Comparison of ENCODE assay signal across 9 cellular contexts in the genomic region with DNA sequence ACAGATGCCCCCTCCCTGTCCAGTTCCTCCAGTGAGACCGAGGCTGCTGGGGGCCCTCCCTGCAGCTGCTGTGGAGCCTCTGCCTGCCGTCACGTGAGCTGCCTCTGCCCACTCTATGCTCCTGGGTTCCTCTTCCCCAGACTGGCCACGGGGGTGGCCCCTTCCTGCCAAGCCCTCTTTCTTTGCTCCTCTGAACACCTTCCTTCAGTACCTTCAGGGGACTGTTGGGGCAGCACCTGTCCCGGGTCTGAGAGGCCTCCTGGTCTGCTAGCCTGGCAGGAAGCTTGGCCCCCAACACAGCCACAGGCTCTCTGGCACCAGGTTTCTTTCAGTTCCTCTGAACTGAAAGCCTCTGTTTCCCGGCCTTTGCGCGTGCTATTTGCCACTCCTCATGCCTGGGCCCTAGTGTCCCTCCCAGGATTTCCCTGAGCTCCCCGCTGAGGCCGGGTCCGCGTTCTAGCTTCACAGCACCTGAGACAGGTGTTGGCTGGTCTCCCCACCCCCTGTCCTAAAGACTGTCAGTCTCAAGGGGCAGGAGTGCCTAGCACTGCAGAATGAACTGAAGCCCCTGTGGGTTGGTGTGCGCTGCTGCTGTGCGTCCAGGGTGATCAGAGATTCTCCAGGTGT. TPM values are rescaled to one million over a fixed set of nuclear protein-coding genes. Genes with fewer than 3 reads are reported as not detected.
DNase-seq lines count a peak whose midpoint lies in the region; ATAC-seq and TF ChIP-seq lines count a peak whose summit lies in the region.
"Had no signal": no experiment of that assay in that cellular context is flagged by ENCODE, and none has a peak within 500 bp of the region (broad histone marks: within the 10 kb centered on the region; RNA-seq: fewer than 3 reads in every experiment).

No MANE protein-coding gene starts in this region.

- H3K9ac ChIP-seq in HUES6 (ENCODE audit: low read length): peak overlapping the region; percentile 26
- H3K9ac ChIP-seq: GM23248 had no signal

- DNase-seq in suprapubic skin (ENCODE audit: low spot score in 2 of 2): no peak
- DNase-seq in mesenteric fat pad (ENCODE audit: low spot score): no peak
- DNase-seq in effector memory CD4-positive, alpha-beta T cell: no peak
- DNase-seq: GM23248 had no signal

- ATAC-seq in GM19463 (IDR thresholded peaks at IDR 0.05; ENCODE audit: unreplicated experiment) (peak; percentile 52), esophagus mucosa (peak; percentile 43), GM18870 (IDR thresholded peaks at IDR 0.05; ENCODE audit: unreplicated experiment) (no peak)

- 65% methylated on average over 13 of the region's 14 CpGs for WGBS in suprapubic skin

- TF ChIP-seq EP300 in suprapubic skin (IDR thresholded peaks at IDR 0.05): no peak

- no peak for TF ChIP-seq CTCF in suprapubic skin (IDR thresholded peaks at IDR 0.05)

- H3K36me3 ChIP-seq in HUES6 (ENCODE audit: control insufficient read depth, insufficient read depth, low read length): no peaks in the 10 kb centered on the region
- H3K36me3 ChIP-seq in suprapubic skin: no peaks in the 10 kb centered on the region
- no peaks in the 10 kb centered on the region for H3K36me3 ChIP-seq in effector memory CD4-positive, alpha-beta T cell (ENCODE audit: control insufficient read depth, insufficient read depth, low read length)

- peaks cover 12% of the 10 kb centered on the region for H3K4me1 ChIP-seq in HUES6 (ENCODE audit: control insufficient read depth, insufficient read depth, low read length)
- H3K4me1 ChIP-seq in suprapubic skin: peaks cover 19% of the 10 kb centered on the region
- H3K4me1 ChIP-seq in effector memory CD4-positive, alpha-beta T cell (ENCODE audit: control insufficient read depth, insufficient read depth, low read length, poor library complexity, severe bottlenecking): no peaks in the 10 kb centered on the region

- H3K27ac ChIP-seq in HUES6 (ENCODE audit: low read depth, low read length): no peak overlapping the region
- H3K27ac ChIP-seq in suprapubic skin: peak overlapping the region; percentile 71
- H3K27ac ChIP-seq in effector memory CD4-positive, alpha-beta T cell (ENCODE audit: insufficient read depth, low read length, poor library complexity, severe bottlenecking): no peak overlapping the region
- H3K27ac ChIP-seq: GM23248 had no signal

- H3K9me3 ChIP-seq in HUES6 (ENCODE audit: control insufficient read depth, insufficient read depth, low read depth, low read length): no peaks in the 10 kb centered on the region
- H3K9me3 ChIP-seq in suprapubic skin: no peaks in the 10 kb centered on the region
- no peaks in the 10 kb centered on the region for H3K9me3 ChIP-seq in effector memory CD4-positive, alpha-beta T cell (ENCODE audit: control insufficient read depth, low read length)

- no peak for TF ChIP-seq POLR2A in suprapubic skin (IDR thresholded peaks at IDR 0.05)

- H3K27me3 ChIP-seq in HUES6 (ENCODE audit: control insufficient read depth, insufficient read depth, low read length) (no peaks in the 10 kb centered on the region), suprapubic skin (no peaks in the 10 kb centered on the region)
- no peaks in the 10 kb centered on the region for H3K27me3 ChIP-seq in effector memory CD4-positive, alpha-beta T cell (replicated peaks; ENCODE audit: control insufficient read depth, insufficient read depth, low read length, poor library complexity, severe bottlenecking)

- no peak overlapping the region for H3K4me3 ChIP-seq in HUES6 (ENCODE audit: low read depth, low read length)
- H3K4me3 ChIP-seq in suprapubic skin: no peak overlapping the region
- no peak overlapping the region for H3K4me3 ChIP-seq in effector memory CD4-positive, alpha-beta T cell (ENCODE audit: insufficient read depth, low read depth, low read length, poor library complexity, severe bottlenecking)
- H3K4me3 ChIP-seq: GM23248 had no signal

RNA-seq across cellular contexts. Expression of gene ATP6V0C, which starts 6.6 kb away (rescaled TPM):
- total RNA-seq in esophagus mucosa (205 TPM), suprapubic skin (100 to 1,000 TPM; 103 to 147 (median 120) TPM), mesenteric fat pad (203 TPM)

RNA-seq across cellular contexts. Expression of gene AMDHD2, which starts 13.0 kb away (rescaled TPM):
- total RNA-seq in esophagus mucosa (19.0 TPM), suprapubic skin (10 to 100 TPM; 27.0 to 42.7 (median 38.0) TPM), mesenteric fat pad (45.3 TPM)

RNA-seq across cellular contexts. Expression of gene CEMP1, which starts 24.0 kb away (rescaled TPM):
- total RNA-seq in esophagus mucosa: not detected
- 1 to 10 TPM in 2 of 4 donors, under 1 TPM in 1, not detected in 1; 0.34 to 3.9 (median 3.5) TPM for total RNA-seq in suprapubic skin
- not detected for total RNA-seq in mesenteric fat pad
- total RNA-seq: fibroblast of lung, GM23248 had no signal

RNA-seq across cellular contexts. Expression of gene PDPK1, which starts 30.7 kb away (rescaled TPM):
- total RNA-seq in esophagus mucosa (26.1 TPM), suprapubic skin (10 to 100 TPM; 31.6 to 49.8 (median 47.8) TPM), mesenteric fat pad (43.0 TPM)

RNA-seq across cellular contexts. Expression of gene TBC1D24, which starts 32.2 kb away (rescaled TPM):
- total RNA-seq in esophagus mucosa: 2.0 TPM
- total RNA-seq in suprapubic skin: 10 to 100 TPM; 10.8 to 23.6 (median 16.5) TPM
- total RNA-seq in mesenteric fat pad: 24.9 TPM
